In the genomic region with DNA sequence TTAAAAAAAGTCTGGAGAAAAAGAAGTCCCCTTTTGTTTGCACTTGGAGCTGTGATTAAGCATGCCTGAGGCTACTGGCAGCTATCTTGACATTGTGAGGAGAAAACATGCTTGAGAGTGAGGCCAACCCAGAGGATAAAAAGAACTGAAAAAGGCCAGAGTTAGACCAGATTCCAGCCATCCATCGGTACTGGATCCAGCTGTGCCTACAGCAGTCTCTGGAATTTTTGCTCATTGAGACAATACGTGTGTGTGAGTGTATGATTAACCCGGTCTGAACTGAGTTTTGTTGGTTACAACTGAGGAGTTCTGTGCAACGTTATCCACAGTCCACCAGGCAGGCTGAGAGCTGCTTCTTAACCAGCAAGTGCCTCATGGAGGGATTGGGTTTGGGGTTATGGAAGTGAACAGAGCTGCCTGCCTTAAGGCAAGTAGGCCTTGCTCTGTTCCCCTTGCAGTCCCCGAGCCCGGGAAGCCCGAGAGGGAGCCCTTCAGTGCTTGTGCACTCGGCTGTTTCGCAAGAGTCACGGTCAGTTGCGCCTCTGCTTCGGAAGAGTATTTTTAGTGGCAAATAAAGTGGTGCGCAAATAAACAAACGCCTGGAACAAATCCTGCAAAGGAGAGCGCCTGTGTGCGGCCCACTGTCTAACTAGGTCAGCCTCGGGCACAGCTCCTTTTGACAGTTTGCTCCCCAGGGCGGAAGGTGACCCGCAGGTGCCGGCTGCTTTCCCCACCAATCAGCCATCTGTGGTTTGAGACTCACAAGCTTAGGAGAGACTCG, we compare ENCODE assay signal across 11 cellular contexts. TPM values are rescaled to one million over a fixed set of nuclear protein-coding genes. Genes with fewer than 3 reads are reported as not detected.
A peak's percentile ranks its signal among the peaks of the same experiment; 100 is the strongest.
DNase-seq lines count a peak whose midpoint lies in the region; ATAC-seq and TF ChIP-seq lines count a peak whose summit lies in the region.
"Had no signal": no experiment of that assay in that cellular context is flagged by ENCODE, and none has a peak within 500 bp of the region (broad histone marks: within the 10 kb centered on the region; RNA-seq: fewer than 3 reads in every experiment).

No MANE protein-coding gene starts in this region.

- H3K4me1 Mint-ChIP-seq in Calu3 (ENCODE audit: low read depth, unreplicated experiment): peaks cover 18% of the 10 kb centered on the region

- no peak overlapping the region for H3K4me3 ChIP-seq in fibroblast of pulmonary artery (replicated peaks; ENCODE audit: low read depth, low read length)
- H3K4me3 ChIP-seq: cardiac muscle cell had no signal

- DNase-seq in EH (ENCODE audit: low read depth): peak; percentile 77
- DNase-seq in NCI-H526 treated with DMSO at 0.1 percent for 48 hours (lab: John Stamatoyannopoulos, UW): peak; percentile 79
- peak; percentile 4 for DNase-seq in fibroblast of pulmonary artery (ENCODE audit: low read depth)
- peak; percentile 54 for DNase-seq in pons (ENCODE audit: low spot score)
- no peak for DNase-seq in COR-L47 (lab: John Stamatoyannopoulos, UW)
- DNase-seq in stimulated activated naive CD4-positive, alpha-beta T cell treated with Interleukin-2 at 50 U/mL for 16 hours (lab: John Stamatoyannopoulos, UW): no peak
- no peak for DNase-seq in Calu3
- DNase-seq: activated CD4-positive, CD25-positive, alpha-beta regulatory T cell treated with anti-CD3 and anti-CD28 coated beads, Interleukin-2, amount 50 U/mL, for 72 hours had no signal

- BruUV-seq in Calu3 (replicated peaks; lab: Mats Ljungman, UMichigan): no TSS peak

- no peak overlapping the region for H3K4me3 Mint-ChIP-seq in Calu3 (ENCODE audit: low read depth, unreplicated experiment)

- TF ChIP-seq CTCF in fibroblast of pulmonary artery (IDR thresholded peaks at IDR 0.05; ENCODE audit: low read length, missing control alignments): no peak
- no peak for TF ChIP-seq CTCF in Calu3 (IDR thresholded peaks at IDR 0.05; ENCODE audit: unreplicated experiment)

- peaks cover 18% of the 10 kb centered on the region for H3K27me3 Mint-ChIP-seq in Calu3 (ENCODE audit: unreplicated experiment)

- ATAC-seq in GM18873 (IDR thresholded peaks at IDR 0.05; ENCODE audit: low FRiP score, unreplicated experiment): no peak

- CTCF ChIA-PET in Calu3 (lab: Charles Lee): no interaction called here

- H3K27ac Mint-ChIP-seq in Calu3 (ENCODE audit: unreplicated experiment): no peak overlapping the region

- H3K9me3 Mint-ChIP-seq in Calu3 (ENCODE audit: low read depth, unreplicated experiment): no peaks in the 10 kb centered on the region

- H3K36me3 Mint-ChIP-seq in Calu3 (ENCODE audit: insufficient read depth, unreplicated experiment): no peaks in the 10 kb centered on the region

- intact Hi-C loops in Calu3 (cut with micrococcal nuclease; ENCODE audit: unreplicated experiment): loop anchor here (10.0 kb wide), 1 partner anchor 399 kb away; no protein-coding TSS in a partner anchor

RNA-seq across cellular contexts. Expression of gene LGI2, which starts 57.1 kb away (rescaled TPM):
- total RNA-seq in Calu3 (2022): 0.59 and 0.86 TPM in 2 replicates
- total RNA-seq: lung microvascular endothelial cell had no signal

Comparison
In these comparisons a context has a peak if more than half of its experiments do, and no peak if none do; other contexts are left out.
1. DNase-seq: peak in EH (single experiment), NCI-H526 treated with DMSO at 0.1 percent for 48 hours (single experiment), fibroblast of pulmonary artery (single experiment) and pons (single experiment); none in COR-L47 (single experiment), stimulated activated naive CD4-positive, alpha-beta T cell treated with Interleukin-2 at 50 U/mL for 16 hours (single experiment) and Calu3 (single experiment).